Comparison of ENCODE assay signal across 8 cellular contexts in genomic region chr17:59619313-59620063, GRCh38. TPM values are rescaled to one million over a fixed set of nuclear protein-coding genes. Genes with fewer than 3 reads are reported as not detected.
DNase-seq lines count a peak whose midpoint lies in the region; ATAC-seq lines count a peak whose summit lies in the region.

TSS of gene CLTC (plus strand) at chr17:59619895. CDS start at chr17:59620132, 237 bp downstream.

- peaks cover 0 to 33% (median 0%) of the 10 kb centered on the region in 3 donors for H3K36me3 Mint-ChIP-seq in CD8-positive, alpha-beta memory T cell

- peaks cover 47% of the 10 kb centered on the region for H3K4me1 ChIP-seq in CD8-positive, alpha-beta memory T cell (ENCODE audit: insufficient read depth, low read length)
- peaks cover 35% of the 10 kb centered on the region for H3K4me1 ChIP-seq in effector memory CD4-positive, alpha-beta T cell (ENCODE audit: control insufficient read depth, insufficient read depth, low read length, poor library complexity, severe bottlenecking)

- H3K9me3 Mint-ChIP-seq in CD8-positive, alpha-beta memory T cell, result peaks cover 0 to 2% (median 0%) of the 10 kb centered on the region in 5 donors

- H3K27ac ChIP-seq in CD8-positive, alpha-beta memory T cell (ENCODE audit: low read depth, low read length), result peak within 1 kb of the TSS; percentile 98
- H3K27ac ChIP-seq in effector memory CD4-positive, alpha-beta T cell (ENCODE audit: insufficient read depth, low read length, poor library complexity, severe bottlenecking), result peak within 1 kb of the TSS; percentile 95

- no peaks in the 10 kb centered on the region for H3K36me3 ChIP-seq in CD8-positive, alpha-beta memory T cell (ENCODE audit: insufficient read depth, low read length)
- no peaks in the 10 kb centered on the region for H3K36me3 ChIP-seq in effector memory CD4-positive, alpha-beta T cell (ENCODE audit: control insufficient read depth, insufficient read depth, low read length)

- H3K27ac Mint-ChIP-seq in CD8-positive, alpha-beta memory T cell, result peak within 1 kb of the TSS; percentile 97 to 100 (median 99)

- peaks cover 0 to 5% of the 10 kb centered on the region in 2 donors for H3K27me3 Mint-ChIP-seq in CD8-positive, alpha-beta memory T cell

- H3K4me1 Mint-ChIP-seq in CD8-positive, alpha-beta memory T cell, result peaks cover 45 to 59% (median 58%) of the 10 kb centered on the region in 3 donors

- H3K4me3 Mint-ChIP-seq in CD8-positive, alpha-beta memory T cell, result peak within 1 kb of the TSS; percentile 95 to 99 (median 96)

- H3K4me3 ChIP-seq in CD8-positive, alpha-beta memory T cell (ENCODE audit: low read length), result peak within 1 kb of the TSS; percentile 88
- peak within 1 kb of the TSS; percentile 90 for H3K4me3 ChIP-seq in effector memory CD4-positive, alpha-beta T cell (ENCODE audit: insufficient read depth, low read depth, low read length, poor library complexity, severe bottlenecking)

- POLR2A ChIA-PET in CD8-positive, alpha-beta memory T cell (lab: Charles Lee), result interaction anchor here (0.5 to 2.1 kb wide), 15 partner anchors 17 to 1601 kb away, joined by 3 to 13 read pairs (median 4); partner anchors contain the start of genes APPBP2, DHX40, PRR11 and PTRH2
- POLR2A ChIA-PET in activated CD8-positive, alpha-beta memory T cell treated with anti-CD3 and anti-CD28 coated beads for 36 hours (lab: Charles Lee), result interaction anchor here (0.5 to 1.8 kb wide), 12 partner anchors 16 to 988 kb away, joined by 3 to 11 read pairs (median 4); partner anchors contain the start of genes DHX40, PTRH2, USP32 and VMP1

- H3K9me3 ChIP-seq in CD8-positive, alpha-beta memory T cell (ENCODE audit: low read length), result no peaks in the 10 kb centered on the region
- no peaks in the 10 kb centered on the region for H3K9me3 ChIP-seq in effector memory CD4-positive, alpha-beta T cell (ENCODE audit: control insufficient read depth, low read length)

- peak; percentile 54 for ATAC-seq in GM19468 (IDR thresholded peaks at IDR 0.05; ENCODE audit: extremely low read depth, unreplicated experiment)

- CTCF ChIA-PET in CD8-positive, alpha-beta memory T cell (lab: Charles Lee), result interaction anchor here (0.6 to 1.5 kb wide), 4 partner anchors 11 to 309 kb away, joined by 3 to 5 read pairs (median 3); no protein-coding TSS in a partner anchor
- CTCF ChIA-PET in activated CD8-positive, alpha-beta memory T cell treated with anti-CD3 and anti-CD28 coated beads for 36 hours (lab: Charles Lee), result interaction anchor here (0.6 to 2.0 kb wide), 6 partner anchors 28 to 218 kb away, joined by 3 to 5 read pairs (median 3); partner anchors contain the start of genes PTRH2 and VMP1

- no peaks in the 10 kb centered on the region for H3K27me3 ChIP-seq in CD8-positive, alpha-beta memory T cell (ENCODE audit: insufficient read depth, low read length, poor library complexity, severe bottlenecking)
- no peaks in the 10 kb centered on the region for H3K27me3 ChIP-seq in effector memory CD4-positive, alpha-beta T cell (replicated peaks; ENCODE audit: control insufficient read depth, insufficient read depth, low read length, poor library complexity, severe bottlenecking)

- peak; percentile 87 to 95 (median 94) for DNase-seq in CD8-positive, alpha-beta memory T cell
- DNase-seq in HS-5 (ENCODE audit: low read depth), result peak; percentile 98
- peak; percentile 92 for DNase-seq in NK-92 treated with Interleukin-12 subunit alpha and Interleukin-12 subunit beta, amount 100 ng/mL, for 24 hours (lab: John Stamatoyannopoulos, UW)
- peak; percentile 85 to 90 (median 88) for DNase-seq in effector memory CD4-positive, alpha-beta T cell
- peak; percentile 98 to 99 for DNase-seq in lung microvascular endothelial cell (ENCODE audit: low read depth in 2 of 2)
- DNase-seq in stimulated activated CD4-positive, alpha-beta T cell treated with anti-CD3 and anti-CD28 coated beads, TNF-alpha, amount 100 ng/mL, for 48 hours (ENCODE audit: low read depth in 3 of 3), result peak; percentile 84 to 91 (median 89)

RNA-seq across cellular contexts. Expression of gene CLTC, which starts in this region (rescaled TPM):
- 100 to 1,000 TPM; 177 to 183 TPM for total RNA-seq in CD8-positive, alpha-beta memory T cell
- polyA plus RNA-seq in CD8-positive, alpha-beta memory T cell, result 41.1 TPM
- 100 to 1,000 TPM; 181 to 183 TPM for total RNA-seq in activated CD8-positive, alpha-beta memory T cell treated with anti-CD3 and anti-CD28 coated beads for 36 hours
- 313 and 327 TPM in 2 replicates for total RNA-seq in lung microvascular endothelial cell

Comparison
In these comparisons a context has a peak if more than half of its experiments do, and no peak if none do; other contexts are left out.
1. Peak in every context shown above with its lines: DNase-seq, ATAC-seq, H3K4me3 ChIP-seq and H3K27ac ChIP-seq.